ENCODE assay signal across 7 cellular contexts in the genomic region with DNA sequence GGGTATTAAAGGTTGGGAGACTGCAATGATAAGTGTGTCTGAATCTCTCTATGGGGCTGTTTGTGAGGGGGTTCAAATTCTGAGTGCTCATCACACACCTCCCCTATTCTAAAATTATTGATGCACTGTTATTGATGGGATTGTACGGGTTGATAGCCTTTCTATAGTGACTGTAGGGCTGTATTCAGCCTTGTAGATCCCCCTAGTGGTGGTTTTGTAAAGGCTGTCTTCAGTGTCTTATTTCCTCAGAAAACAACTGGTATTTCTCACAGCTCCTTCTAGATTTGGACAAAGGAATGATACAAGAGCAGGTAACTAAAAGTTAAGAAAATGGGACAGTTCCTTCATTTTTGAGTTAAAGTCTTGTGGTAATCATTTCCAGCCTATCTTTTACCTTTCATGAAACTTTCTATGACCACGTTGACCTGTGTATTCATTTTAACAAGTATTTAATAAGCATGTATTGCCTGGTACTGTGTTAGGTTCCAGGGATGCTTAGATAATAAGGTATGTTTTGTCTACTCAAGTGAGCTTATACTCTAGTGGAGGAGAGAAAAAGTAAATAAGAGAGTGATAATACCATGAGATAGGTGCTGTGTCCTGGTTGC. TPM values are rescaled to one million over a fixed set of nuclear protein-coding genes. Genes with fewer than 3 reads are reported as not detected.
DNase-seq lines count a peak whose midpoint lies in the region; ATAC-seq, FAIRE-seq and TF ChIP-seq lines count a peak whose summit lies in the region.

No MANE protein-coding gene starts in this region.

- H3K4me3 Mint-ChIP-seq in chondrocyte (ENCODE audit: unreplicated experiment): no peak overlapping the region

- peaks cover 14% of the 10 kb centered on the region for H3K4me1 Mint-ChIP-seq in chondrocyte (ENCODE audit: low read depth)

- no peaks in the 10 kb centered on the region for H3K9me3 Mint-ChIP-seq in chondrocyte (ENCODE audit: low read depth)

- no peak overlapping the region for H3K27ac ChIP-seq in PC-9

- no peak overlapping the region for H3K4me2 ChIP-seq in PC-9

- no peaks in the 10 kb centered on the region for H3K9me3 ChIP-seq in PC-9 (ENCODE audit: insufficient read depth, low read depth)

- H4K20me1 ChIP-seq in PC-9 (ENCODE audit: insufficient read depth): peaks cover 37% of the 10 kb centered on the region; the same call in 1 of the 2 replicates

- no peaks in the 10 kb centered on the region for H3K27me3 ChIP-seq in PC-9 (ENCODE audit: insufficient read depth, low read depth)

- H3K36me3 Mint-ChIP-seq in chondrocyte (ENCODE audit: low read depth): peaks cover 6% of the 10 kb centered on the region

- peaks cover 16% of the 10 kb centered on the region for H3K79me2 ChIP-seq in PC-9 (ENCODE audit: low read depth)

- H3K4me3 ChIP-seq in PC-9: no peak overlapping the region

- H3K4me1 ChIP-seq in PC-9 (replicated peaks; ENCODE audit: insufficient read depth): no peaks in the 10 kb centered on the region

- POLR2A ChIA-PET in PC-9 (lab: Charles Lee; ENCODE audit: unreplicated experiment): interaction anchor here (0.7 kb wide), 1 partner anchor 181 kb away, joined by 3 read pairs; no protein-coding TSS in a partner anchor

- ATAC-seq in GM21360 (IDR thresholded peaks at IDR 0.05; ENCODE audit: unreplicated experiment) (peak; percentile 85), HG03439 (IDR thresholded peaks at IDR 0.05; ENCODE audit: unreplicated experiment) (no peak)

- TF ChIP-seq CTCF in PC-9 (conservative IDR thresholded peaks at IDR 0.05) (peak; percentile 83), chondrocyte (IDR thresholded peaks at IDR 0.05) (peak; percentile 91)

- no peaks in the 10 kb centered on the region for H3K9me2 ChIP-seq in PC-9 (ENCODE audit: insufficient read depth)

- H3K27me3 Mint-ChIP-seq in chondrocyte (ENCODE audit: low read depth): no peaks in the 10 kb centered on the region

- H3K27ac Mint-ChIP-seq in chondrocyte (ENCODE audit: unreplicated experiment): peak overlapping the region; percentile 28

- peaks cover 49% of the 10 kb centered on the region for H3K36me3 ChIP-seq in PC-9 (ENCODE audit: low read depth)

- CTCF ChIA-PET in PC-9 (lab: Charles Lee): no interaction called here

- intact Hi-C loops in PC-9 (cut with micrococcal nuclease; ENCODE audit: unreplicated experiment): loop anchor here (1.0 kb wide), 1 partner anchor 231 kb away; a partner anchor contains a TSS

- BruUV-seq in PC-9 (replicated peaks; lab: Mats Ljungman, UMichigan): no TSS peak

- FAIRE-seq in G401.6 (lab: Jason Lieb, UNC): peak; percentile 84

- no peak overlapping the region for H2AFZ ChIP-seq in PC-9

- DNase-seq in HT-29 (ENCODE audit: low spot score) (peak; percentile 56), PC-9 (no peak), chondrocyte (ENCODE audit: low spot score) (no peak), medulla oblongata (ENCODE audit: extremely low spot score) (peak; percentile 60)

- no peaks in the 10 kb centered on the region for H3F3A ChIP-seq in PC-9 (ENCODE audit: insufficient read depth, low read depth)

RNA-seq across cellular contexts. Expression of a gene that starts 21.2 kb away (rescaled TPM):
- total RNA-seq in HT-29 (2014; rRNA removed; shearing (Covaris generic)): 6.7 and 7.2 TPM in 2 replicates
- total RNA-seq in PC-9 (2021) (51.2 and 60.7 TPM in 2 replicates), chondrocyte (106 to 119 TPM (median 113 TPM) in 3 replicates)

Comparison
In these comparisons a context has a peak if more than half of its experiments do, and no peak if none do; other contexts are left out.
1. DNase-seq: peak in HT-29 (single experiment) and medulla oblongata (single experiment); none in PC-9 (0 of 2) and chondrocyte (single experiment).